Comparison of ENCODE assay signal across 7 cellular contexts in the genomic region with DNA sequence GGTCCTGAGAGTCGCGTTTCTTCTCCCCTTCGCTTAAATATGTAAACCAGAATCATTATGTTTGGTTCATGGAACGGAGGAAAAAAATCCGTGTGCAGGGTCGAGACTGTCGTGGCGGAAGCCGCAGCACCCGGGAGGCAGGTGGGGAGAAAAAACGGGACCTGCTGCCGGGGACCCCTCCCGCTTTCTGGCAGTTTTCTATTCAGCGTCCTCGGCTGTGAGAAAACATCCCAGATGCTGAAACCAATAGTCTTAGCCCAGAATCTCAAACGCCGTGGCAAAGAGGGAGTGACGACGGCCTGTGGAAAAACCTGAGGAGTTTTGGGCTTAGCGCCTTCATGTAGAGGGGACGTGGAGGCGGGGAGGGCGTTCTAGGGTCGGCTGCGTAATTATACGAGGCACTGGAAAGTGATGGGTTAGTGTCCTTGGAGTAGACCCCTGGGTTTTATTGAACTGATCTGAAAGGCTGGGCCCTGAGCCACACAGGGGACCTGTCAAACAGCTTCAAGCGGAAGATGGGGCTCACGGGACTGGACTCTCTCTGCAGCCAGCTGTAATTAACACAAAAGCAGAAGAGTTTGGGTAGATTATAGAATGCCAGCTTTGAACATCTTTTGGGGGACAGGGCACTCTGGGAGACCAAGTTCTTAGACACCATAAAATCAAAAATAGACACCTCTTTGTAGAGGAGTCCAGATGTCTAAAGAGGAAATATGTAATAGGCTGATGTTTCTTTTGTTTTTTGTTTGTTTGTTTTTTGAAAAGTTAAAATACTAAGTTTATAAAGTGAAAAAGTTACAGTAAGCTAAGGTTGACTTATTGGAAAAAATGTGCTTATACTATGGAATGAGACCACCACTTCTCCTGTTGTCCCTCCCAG. TPM values are rescaled to one million over a fixed set of nuclear protein-coding genes. Genes with fewer than 3 reads are reported as not detected.
DNase-seq lines count a peak whose midpoint lies in the region; ATAC-seq, FAIRE-seq and TF ChIP-seq lines count a peak whose summit lies in the region.

No MANE protein-coding gene starts in this region.

- FAIRE-seq in endothelial cell of umbilical vein (lab: Jason Lieb, UNC), result no peak

- intact Hi-C loops in endothelial cell of umbilical vein (cut with micrococcal nuclease), result loop anchor here (1.0 kb wide), 1 partner anchor 77 kb away; no protein-coding TSS in a partner anchor

- peak; percentile 33 for DNase-seq in LHCN-M2 (ENCODE audit: low read depth)
- peak; percentile 4 to 5 for DNase-seq in activated CD4-positive, alpha-beta T cell treated with anti-CD3 and anti-CD28 coated beads, Interleukin-2, amount 50 U/mL, for 4 hours
- DNase-seq in endothelial cell of umbilical vein (ENCODE audit: low read depth, low spot score), result peak; percentile 50
- DNase-seq in type B pancreatic cell (ENCODE audit: extremely low spot score, unreplicated experiment), result no peak

- dilution Hi-C loops in endothelial cell of umbilical vein (cut with MboI; ENCODE audit: extremely low pct_ligation_motif_present, low sequenced_read_pairs), result no loop called here

- H3K4me1 ChIP-seq in endothelial cell of umbilical vein (ENCODE audit: control insufficient read depth, extremely low read depth, insufficient read depth, low read length) (peaks cover 35% of the 10 kb centered on the region), muscle layer of colon (ENCODE audit: insufficient read depth, low read length) (peaks cover 15% of the 10 kb centered on the region)

- H3K79me2 ChIP-seq in endothelial cell of umbilical vein (ENCODE audit: control insufficient read depth, insufficient read depth, low read length), result peaks cover 35% of the 10 kb centered on the region

- H3K27ac ChIP-seq in endothelial cell of umbilical vein (ENCODE audit: insufficient read depth, low read depth, low read length), result peak overlapping the region; percentile 60
- peak overlapping the region; percentile 65 for H3K27ac ChIP-seq in muscle layer of colon (ENCODE audit: low read depth, low read length)

- ATAC-seq in GM21447 (IDR thresholded peaks at IDR 0.05; ENCODE audit: unreplicated experiment), result no peak

- H3K4me3 Mint-ChIP-seq in type B pancreatic cell, result peak overlapping the region; percentile 99

- TSS peak; percentile 88 for BruUV-seq in endothelial cell of umbilical vein (replicated peaks; lab: Mats Ljungman, UMichigan)

- no peaks in the 10 kb centered on the region for H4K20me1 ChIP-seq in endothelial cell of umbilical vein (replicated peaks; ENCODE audit: control insufficient read depth, extremely low read depth, insufficient read depth, low read length)

- H3K9me3 Mint-ChIP-seq in type B pancreatic cell, result no peaks in the 10 kb centered on the region

- no peaks in the 10 kb centered on the region for H3K36me3 Mint-ChIP-seq in type B pancreatic cell

- peak overlapping the region; percentile 89 for H3K4me2 ChIP-seq in endothelial cell of umbilical vein (ENCODE audit: insufficient read depth, low read length)

- peaks cover 6 to 7% of the 10 kb centered on the region in 2 experiments for H3K27me3 ChIP-seq in endothelial cell of umbilical vein (ENCODE audit: control insufficient read depth in 2 of 2, insufficient read depth in 2 of 2, low read length in 2 of 2)
- H3K27me3 ChIP-seq in muscle layer of colon (ENCODE audit: control insufficient read depth in 1 of 2, insufficient read depth in 2 of 2, low read length in 2 of 2), result peaks cover 0 to 4% of the 10 kb centered on the region in 2 donors

- CTCF ChIA-PET in endothelial cell of umbilical vein (lab: Charles Lee), result interaction anchor here (0.9 to 2.9 kb wide), 4 partner anchors 11 to 77 kb away, joined by 3 to 37 read pairs (median 4); no protein-coding TSS in a partner anchor

- H3K36me3 ChIP-seq in endothelial cell of umbilical vein (ENCODE audit: control insufficient read depth in 2 of 2, extremely low read depth in 1 of 2, insufficient read depth in 2 of 2, low read length in 2 of 2) (peaks cover 0 to 3% of the 10 kb centered on the region in 2 experiments), muscle layer of colon (ENCODE audit: insufficient read depth, low read length) (no peaks in the 10 kb centered on the region)

- H2AFZ ChIP-seq in endothelial cell of umbilical vein (ENCODE audit: low read depth, low read length), result peak overlapping the region; percentile 70

- H3K4me1 Mint-ChIP-seq in type B pancreatic cell (ENCODE audit: unreplicated experiment), result peaks cover 32% of the 10 kb centered on the region

- TF ChIP-seq CTCF in endothelial cell of umbilical vein (IDR thresholded peaks at IDR 0.05; ENCODE audit: extremely low read depth in 1 of 2, insufficient read depth in 1 of 2, low read depth in 1 of 2, low read length in 2 of 2), result no peak
- TF ChIP-seq CTCF in type B pancreatic cell (conservative IDR thresholded peaks at IDR 0.05), result no peak

- H3K27me3 Mint-ChIP-seq in type B pancreatic cell, result no peaks in the 10 kb centered on the region

- peak overlapping the region; percentile 80 to 94 (median 88) for H3K4me3 ChIP-seq in endothelial cell of umbilical vein (replicated peaks in 1 of 3; ENCODE audit: insufficient read depth in 1 of 3, low read depth in 1 of 3, low read length in 3 of 3)
- H3K4me3 ChIP-seq in muscle layer of colon (ENCODE audit: low read depth in 1 of 2, low read length in 2 of 2), result peak overlapping the region; percentile 77 to 99

- POLR2A ChIA-PET in endothelial cell of umbilical vein (lab: Charles Lee), result no interaction called here

- TF ChIP-seq POLR2A in GM10847 (IDR thresholded peaks at IDR 0.05; ENCODE audit: extremely low read depth, insufficient read length) (peak; percentile 11), endothelial cell of umbilical vein (IDR thresholded peaks at IDR 0.05; ENCODE audit: low read depth, low read length) (no peak)

- peak overlapping the region; percentile 78 for H3K9ac ChIP-seq in endothelial cell of umbilical vein (replicated peaks; ENCODE audit: extremely low read depth, insufficient read depth, low read length)
- H3K9ac ChIP-seq in muscle layer of colon (ENCODE audit: low read length), result peak overlapping the region; percentile 96

- no peaks in the 10 kb centered on the region for H3K9me1 ChIP-seq in endothelial cell of umbilical vein (replicated peaks; ENCODE audit: control insufficient read depth, extremely low read depth, insufficient read depth, low read length)

- H3K27ac Mint-ChIP-seq in type B pancreatic cell, result peak overlapping the region; percentile 99

- H3K9me3 ChIP-seq in endothelial cell of umbilical vein (replicated peaks; ENCODE audit: control insufficient read depth, insufficient read depth, low read length), result no peaks in the 10 kb centered on the region
- H3K9me3 ChIP-seq in muscle layer of colon (ENCODE audit: low read length), result no peaks in the 10 kb centered on the region

TF ChIP-seq in endothelial cell of umbilical vein, 7 proteins besides CTCF, POLR2A, EP300 and RAD21:
- TF ChIP-seq JUN (IDR thresholded peaks at IDR 0.05; ENCODE audit: borderline replicate concordance, insufficient read depth, insufficient read length, low read depth) (no peak), FOS (IDR thresholded peaks at IDR 0.05; ENCODE audit: borderline replicate concordance, insufficient read depth, low read length) (no peak), GATA2 (IDR thresholded peaks at IDR 0.05; ENCODE audit: insufficient read depth, insufficient read length, low read depth, low read length) (no peak), EZH2 (IDR thresholded peaks at IDR 0.05; ENCODE audit: borderline replicate concordance, low read depth, low read length, severe bottlenecking) (no peak), MYC (IDR thresholded peaks at IDR 0.05; ENCODE audit: low read depth, low read length) (no peak), POLR2AphosphoS5 (IDR thresholded peaks at IDR 0.05; ENCODE audit: insufficient read depth, low read depth, low read length) (no peak)
- TF ChIP-seq, protein P1, sequence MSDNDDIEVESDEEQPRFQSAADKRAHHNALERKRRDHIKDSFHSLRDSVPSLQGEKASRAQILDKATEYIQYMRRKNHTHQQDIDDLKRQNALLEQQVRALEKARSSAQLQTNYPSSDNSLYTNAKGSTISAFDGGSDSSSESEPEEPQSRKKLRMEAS (IDR thresholded peaks at IDR 0.05; ENCODE audit: insufficient read depth, insufficient read length), result no peak

RNA-seq across cellular contexts. Expression of gene BUB1, which starts 0.8 kb away (rescaled TPM):
- total RNA-seq in LHCN-M2 (2014; rRNA removed) (85.4 and 104 TPM in 2 replicates), endothelial cell of umbilical vein (54.1 and 66.4 TPM in 2 replicates), type B pancreatic cell (ENCODE audit: low replicate concordance) (14.4 and 39.8 TPM in 2 replicates)
- 19.2 TPM for polyA plus RNA-seq in LHCN-M2 (2012)
- 11.5 and 16.1 TPM in 2 replicates for polyA plus RNA-seq in endothelial cell of umbilical vein
- polyA plus RNA-seq in endothelial cell of umbilical vein (2011; cell fraction: cytosol; rRNA removed), result 23.0 and 25.5 TPM in 2 replicates
- polyA plus RNA-seq in endothelial cell of umbilical vein (2011; cell fraction: nucleus; rRNA removed), result 40.5 and 58.0 TPM in 2 replicates
- 14.9 and 39.5 TPM in 2 replicates for polyA plus RNA-seq in endothelial cell of umbilical vein (2012)
- 28.0 and 35.8 TPM in 2 replicates for polyA minus RNA-seq in endothelial cell of umbilical vein
- 29.7 TPM for polyA minus RNA-seq in endothelial cell of umbilical vein (2011; cell fraction: cytosol; rRNA and poly(A)+ RNA removed)
- 42.0 and 61.6 TPM in 2 replicates for polyA minus RNA-seq in endothelial cell of umbilical vein (2011; cell fraction: nucleus; rRNA and poly(A)+ RNA removed)

RNA-seq across cellular contexts. Expression of gene ACOXL, which starts 53.7 kb away (rescaled TPM):
- total RNA-seq in LHCN-M2 (2014; rRNA removed) (not detected in 2 replicates), endothelial cell of umbilical vein (not detected in 2 replicates), type B pancreatic cell (ENCODE audit: low replicate concordance) (1.4 and 10.7 TPM in 2 replicates)
- not detected for polyA plus RNA-seq in LHCN-M2 (2012)
- polyA plus RNA-seq in endothelial cell of umbilical vein, result 0.03 TPM in 1 of 2 replicates, not detected in the other
- polyA plus RNA-seq in endothelial cell of umbilical vein (2011; cell fraction: cytosol; rRNA removed), result not detected in 2 replicates
- 0.05 TPM in 1 of 2 replicates, not detected in the other for polyA plus RNA-seq in endothelial cell of umbilical vein (2011; cell fraction: nucleus; rRNA removed)
- not detected in 2 replicates for polyA plus RNA-seq in endothelial cell of umbilical vein (2012)
- not detected in 2 replicates for polyA minus RNA-seq in endothelial cell of umbilical vein
- not detected for polyA minus RNA-seq in endothelial cell of umbilical vein (2011; cell fraction: cytosol; rRNA and poly(A)+ RNA removed)
- polyA minus RNA-seq in endothelial cell of umbilical vein (2011; cell fraction: nucleus; rRNA and poly(A)+ RNA removed), result not detected in 2 replicates
